1 cellular context compared by ENCODE assay signal in genomic region chr6:3410385-3411360, GRCh38.
TF ChIP-seq lines count a peak whose summit lies in the region.

No MANE protein-coding gene starts in this region.

TF ChIP-seq in K562, 482 proteins besides CTCF, POLR2A, EP300 and RAD21 (continued from another document and continues in another):
- TF ChIP-seq AFF1 (IDR thresholded peaks at IDR 0.05; ENCODE audit: low read depth in 1 of 2, partially characterized antibody in 2 of 2) (no peak), RCOR1 (IDR thresholded peaks at IDR 0.05; ENCODE audit: borderline replicate concordance in 1 of 2, low read depth in 2 of 2, low read length in 2 of 2) (0 out of 4 replicates have a peak, but pooled peaks of 1 of the 2 experiments have one; percentile 32), EP400 (IDR thresholded peaks at IDR 0.05) (no peak), XRCC4 (IDR thresholded peaks at IDR 0.05; ENCODE audit: extremely low read depth, insufficient read depth, insufficient read length) (no peak), RBM34 (IDR thresholded peaks at IDR 0.05; ENCODE audit: borderline replicate concordance, insufficient read depth, low read length) (no peak), MTA3 (IDR thresholded peaks at IDR 0.05; ENCODE audit: borderline replicate concordance) (0 out of 2 replicates have a peak, but pooled peaks have one; percentile 20), MLX (CRISPR knock-in tag; conservative IDR thresholded peaks at IDR 0.05) (no peak), AFF4 (CRISPR knock-in tag; IDR thresholded peaks at IDR 0.05) (no peak), PHTF2 (CRISPR knock-in tag; IDR thresholded peaks at IDR 0.05) (no peak), KDM5B (IDR thresholded peaks at IDR 0.05; ENCODE audit: insufficient replicate concordance, low read depth, low read length) (no peak), ZNF23 (CRISPR knock-in tag; IDR thresholded peaks at IDR 0.05) (no peak), KDM1A (IDR thresholded peaks at IDR 0.05) (no peak), FOXK2 (conservative IDR thresholded peaks at IDR 0.05 in 1 of 2, IDR thresholded peaks at IDR 0.05 in 1 of 2; ENCODE audit: low read depth in 2 of 2) (no peak), FOXP1 (CRISPR knock-in tag; IDR thresholded peaks at IDR 0.05) (no peak), SP1 (CRISPR knock-in tag; IDR thresholded peaks at IDR 0.05) (0 out of 2 replicates have a peak, but pooled peaks have one; percentile 36), PATZ1 (CRISPR knock-in tag; IDR thresholded peaks at IDR 0.05; ENCODE audit: borderline replicate concordance) (no peak), ZBTB7A (IDR thresholded peaks at IDR 0.05; ENCODE audit: borderline replicate concordance, control insufficient read depth, low read depth, low read length) (peak; percentile 77; the same call in 1 of the 2 replicates), NFATC3 (IDR thresholded peaks at IDR 0.05) (no peak), RBM39 (optimal IDR thresholded peaks at IDR 0.05; ENCODE audit: low read depth, low read length) (peak; percentile 29), GABPB1 (CRISPR knock-in tag; IDR thresholded peaks at IDR 0.05) (no peak), TOE1 (IDR thresholded peaks at IDR 0.05; ENCODE audit: borderline replicate concordance) (0 out of 2 replicates have a peak, but pooled peaks have one; percentile 15), TOE1 (CRISPR knock-in tag; IDR thresholded peaks at IDR 0.05; ENCODE audit: borderline replicate concordance, low read depth) (no peak), ZNF318 (IDR thresholded peaks at IDR 0.05; ENCODE audit: borderline replicate concordance in 1 of 2, low read depth in 1 of 2) (no peak), ETS1 (conservative IDR thresholded peaks at IDR 0.05; ENCODE audit: control insufficient read depth, low read depth, low read length) (no peak)
- TF ChIP-seq, protein P1, sequence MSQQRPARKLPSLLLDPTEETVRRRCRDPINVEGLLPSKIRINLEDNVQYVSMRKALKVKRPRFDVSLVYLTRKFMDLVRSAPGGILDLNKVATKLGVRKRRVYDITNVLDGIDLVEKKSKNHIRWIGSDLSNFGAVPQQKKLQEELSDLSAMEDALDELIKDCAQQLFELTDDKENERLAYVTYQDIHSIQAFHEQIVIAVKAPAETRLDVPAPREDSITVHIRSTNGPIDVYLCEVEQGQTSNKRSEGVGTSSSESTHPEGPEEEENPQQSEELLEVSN (IDR thresholded peaks at IDR 0.05; ENCODE audit: borderline replicate concordance in 1 of 2, extremely low read depth in 1 of 2, insufficient read depth in 1 of 2, insufficient read length in 1 of 2, low read depth in 1 of 2, low read length in 1 of 2, poor library complexity in 1 of 2, severe bottlenecking in 1 of 2): no peak
